16 cellular contexts compared by ENCODE assay signal in the genomic region with DNA sequence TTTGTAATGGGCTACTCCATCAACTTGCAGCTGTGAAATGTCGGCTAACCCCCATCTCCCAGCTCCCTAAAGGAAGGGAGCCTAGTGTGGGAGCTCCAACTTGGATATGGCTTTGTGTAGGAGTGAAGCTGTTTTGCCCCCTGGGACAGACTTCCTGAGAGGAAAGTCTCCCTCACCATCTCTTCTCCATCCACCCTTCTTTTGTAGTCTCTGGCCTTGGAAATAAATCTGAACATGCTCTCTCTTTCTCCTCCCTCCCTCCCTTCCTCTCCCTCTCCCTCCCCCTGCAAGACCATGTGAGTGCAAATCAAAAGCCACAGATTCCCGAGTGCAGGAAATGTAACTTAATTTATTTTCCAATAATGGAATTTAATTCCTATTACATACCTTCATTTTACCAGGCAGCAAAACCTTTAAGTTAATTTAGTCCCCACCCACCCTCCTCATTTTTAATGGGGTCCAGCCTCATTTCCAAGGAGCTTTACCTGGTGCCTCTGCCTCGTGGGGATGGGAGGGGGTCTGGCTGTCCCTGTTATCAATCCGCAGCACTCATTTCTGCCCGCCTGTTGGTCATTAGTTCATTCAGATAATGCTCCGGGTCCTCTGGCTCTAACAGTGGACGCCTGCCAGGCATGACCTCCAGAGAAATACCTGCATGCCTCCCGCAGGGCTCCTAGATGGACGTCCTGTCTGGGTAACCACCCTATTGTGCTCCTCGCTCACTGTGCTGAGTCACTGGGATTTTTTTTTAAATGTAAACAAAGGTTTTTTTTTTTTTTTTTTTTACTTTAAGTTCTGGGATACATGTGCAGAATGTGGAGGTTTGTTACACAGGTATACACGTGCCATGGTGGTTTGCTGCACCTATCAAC.
A peak's percentile ranks its signal among the peaks of the same experiment; 100 is the strongest.
DNase-seq lines count a peak whose midpoint lies in the region; ATAC-seq and TF ChIP-seq lines count a peak whose summit lies in the region.
"Had no signal": no experiment of that assay in that cellular context is flagged by ENCODE, and none has a peak within 500 bp of the region (broad histone marks: within the 10 kb centered on the region; RNA-seq: fewer than 3 reads in every experiment).

No MANE protein-coding gene starts in this region.

- H3K27me3 ChIP-seq in IMR-90 (ENCODE audit: control insufficient read depth, insufficient read depth, low read length) = no peaks in the 10 kb centered on the region
- H3K27me3 ChIP-seq: ascending aorta, BLaER1 had no signal

- ATAC-seq in IMR-90 (ENCODE audit: low read depth) = no peak
- ATAC-seq in GM21447 (IDR thresholded peaks at IDR 0.05; ENCODE audit: unreplicated experiment) = no peak
- no peak for ATAC-seq in GM21786 (IDR thresholded peaks at IDR 0.05; ENCODE audit: unreplicated experiment)
- ATAC-seq: activated CD4-positive, CD25-positive, alpha-beta regulatory T cell treated with anti-CD3 and anti-CD28 coated beads, Interleukin-2, amount 50 U/mL, for 24 hours; activated T-cell treated with anti-CD3 and anti-CD28 coated beads, Interleukin-2, amount 50 U/mL, for 72 hours had no signal

- intact Hi-C loops in IMR-90 (cut with micrococcal nuclease) (loop anchor here (5.0 kb wide), 2 partner anchors 68 to 158 kb away; partner anchors contain the start of gene BASP1), CD14-positive monocyte (cut with micrococcal nuclease) (no loop called here)

- peaks cover 23% of the 10 kb centered on the region for H3K4me1 ChIP-seq in IMR-90 (ENCODE audit: control insufficient read depth, insufficient read depth, low read length)
- H3K4me1 ChIP-seq: ascending aorta, BLaER1 had no signal

- H2BK5ac ChIP-seq in IMR-90 (ENCODE audit: low read depth, low read length, poor library complexity, severe bottlenecking) = peak overlapping the region; percentile 24

- H3K4me3 Mint-ChIP-seq in CD14-positive monocyte = no peak overlapping the region
- no peak overlapping the region for H3K4me3 Mint-ChIP-seq in endothelial cell (ENCODE audit: unreplicated experiment)
- H3K4me3 Mint-ChIP-seq: activated T-cell treated with anti-CD3 and anti-CD28 coated beads, Interleukin-2, amount 50 U/mL, for 72 hours had no signal

- H3K14ac ChIP-seq in IMR-90 (replicated peaks; ENCODE audit: low read depth, low read length) = peak overlapping the region; percentile 64

- H4K20me1 ChIP-seq in IMR-90 (ENCODE audit: insufficient read depth, low read length) = no peaks in the 10 kb centered on the region
- H4K20me1 ChIP-seq: BLaER1 had no signal

- peak overlapping the region; percentile 34; the same call in 1 of the 3 replicates for H2BK15ac ChIP-seq in IMR-90 (ENCODE audit: low read depth, low read length)

- 17% methylated on average over 2 of the region's 11 CpGs; no CpG with 5 or more reads in 1 of the 2 experiments for WGBS in IMR-90 (ENCODE audit: extremely low coverage in 2 of 2, insufficient read length in 1 of 2), 2 experiments

- H2AK5ac ChIP-seq in IMR-90 (ENCODE audit: low read depth, low read length) = peak overlapping the region; percentile 13

- H3K27ac Mint-ChIP-seq in CD14-positive monocyte (no peak overlapping the region), endothelial cell (ENCODE audit: unreplicated experiment) (no peak overlapping the region)
- H3K27ac Mint-ChIP-seq: activated T-cell treated with anti-CD3 and anti-CD28 coated beads, Interleukin-2, amount 50 U/mL, for 72 hours had no signal

- peak overlapping the region; percentile 47 for H2AK9ac ChIP-seq in IMR-90 (replicated peaks; ENCODE audit: low read depth, low read length, poor library complexity)

- peaks cover 13% of the 10 kb centered on the region for H3K4me1 Mint-ChIP-seq in CD14-positive monocyte
- peaks cover 2% of the 10 kb centered on the region for H3K4me1 Mint-ChIP-seq in endothelial cell (ENCODE audit: unreplicated experiment)

- H3K79me1 ChIP-seq in IMR-90 (ENCODE audit: low read depth in 1 of 2, low read length in 2 of 2) = 0 out of 4 replicates have a peak, but pooled peaks cover 0 to 2% of the 10 kb centered on the region in 2 experiments

- no peak for TF ChIP-seq RAD21 in IMR-90 (IDR thresholded peaks at IDR 0.05; ENCODE audit: low read length)

- TF ChIP-seq CTCF in IMR-90 (conservative IDR thresholded peaks at IDR 0.05; ENCODE audit: low read depth, low read length) (no peak), CD14-positive monocyte (IDR thresholded peaks at IDR 0.05) (no peak), endothelial cell (IDR thresholded peaks at IDR 0.05; ENCODE audit: unreplicated experiment) (no peak)

- H3K56ac ChIP-seq in IMR-90 (ENCODE audit: extremely low read depth, insufficient read depth, low read length) = no peak overlapping the region

- peak overlapping the region; percentile 72 for H2AFZ ChIP-seq in IMR-90 (replicated peaks; ENCODE audit: low read length, poor library complexity)

- in situ Hi-C loops in Caki2 (cut with HindIII; ENCODE audit: low pct_unique_long_range_greater_than_20kb, low sequenced_read_pairs) = no loop called here
- in situ Hi-C loops in IMR-90 (cut with MboI; ENCODE audit: low sequenced_read_pairs) = no loop called here

- H4K5ac ChIP-seq in IMR-90 (ENCODE audit: low read depth, low read length) = peak overlapping the region; percentile 87

- peak overlapping the region; percentile 69 for H4K91ac ChIP-seq in IMR-90 (ENCODE audit: insufficient read depth, low read depth, low read length)

- H3K18ac ChIP-seq in IMR-90 (ENCODE audit: low read depth, low read length) = peak overlapping the region; percentile 9

- peak overlapping the region; percentile 84 for H2BK120ac ChIP-seq in IMR-90 (ENCODE audit: low read depth, low read length)

- H3K36me3 ChIP-seq in IMR-90 (ENCODE audit: control insufficient read depth, insufficient read depth, low read length) = no peaks in the 10 kb centered on the region
- H3K36me3 ChIP-seq: ascending aorta, BLaER1 had no signal

- H3K27me3 Mint-ChIP-seq in CD14-positive monocyte (ENCODE audit: low read depth in 3 of 3) (no peaks in the 10 kb centered on the region), endothelial cell (ENCODE audit: unreplicated experiment) (no peaks in the 10 kb centered on the region)

- H3K27ac ChIP-seq in IMR-90 (ENCODE audit: insufficient read depth, low read length) = no peak overlapping the region
- H3K27ac ChIP-seq: ascending aorta, BLaER1 had no signal

- peak overlapping the region; percentile 6; the same call in 1 of the 2 replicates for H3K9ac ChIP-seq in IMR-90 (ENCODE audit: low read depth, low read length)
- H3K9ac ChIP-seq: BLaER1 had no signal

- CTCF ChIA-PET in IMR-90 (lab: Yijun Ruan, JAX) = no interaction called here

- BruUV-seq in IMR-90 (replicated peaks; lab: Mats Ljungman, UMichigan) = no TSS peak

- H3K36me3 Mint-ChIP-seq in CD14-positive monocyte (no peaks in the 10 kb centered on the region), endothelial cell (ENCODE audit: low read depth, unreplicated experiment) (no peaks in the 10 kb centered on the region)

- H3K9me3 ChIP-seq in IMR-90 (ENCODE audit: control insufficient read depth, insufficient read depth, low read length) (no peaks in the 10 kb centered on the region), iPS-18c (ENCODE audit: control insufficient read depth, insufficient read depth, low read length) (no peaks in the 10 kb centered on the region)
- H3K9me3 ChIP-seq: ascending aorta, BLaER1 had no signal

- dilution Hi-C loops in IMR-90 (cut with HindIII; ENCODE audit: low sequenced_read_pairs, unreplicated experiment) = no loop called here

- H3K4me3 ChIP-seq in IMR-90 (ENCODE audit: insufficient read depth, low read depth, low read length) (no peak overlapping the region), iPS-18c (ENCODE audit: insufficient read depth, low read depth, low read length) (0 out of 2 replicates have a peak overlapping the region, but pooled peaks have one; percentile 28)
- H3K4me3 ChIP-seq: ascending aorta, BLaER1 had no signal

- peak; percentile 55 for DNase-seq in Caki2 (ENCODE audit: low read depth)
- peak; percentile 56 for DNase-seq in IMR-90
- DNase-seq in astrocyte of the hippocampus (ENCODE audit: low read depth, low spot score) = peak; percentile 75
- DNase-seq in CD14-positive monocyte (ENCODE audit: low spot score) = no peak
- no peak for DNase-seq in endothelial cell (ENCODE audit: low spot score)
- DNase-seq: activated T-cell treated with anti-CD3 and anti-CD28 coated beads, Interleukin-2, amount 50 U/mL, for 72 hours; NCI-H1092 treated with DMSO at 0.1 percent for 48 hours; retina; stimulated activated CD4-positive, alpha-beta T cell treated with anti-CD3 and anti-CD28 coated beads, Interleukin-4, amount 100 ng/mL, for 1 hour; stimulated activated naive CD4-positive, alpha-beta T cell had no signal

- peak overlapping the region; percentile 52 for H3K4me2 ChIP-seq in IMR-90 (ENCODE audit: low read depth, low read length)
- H3K4me2 ChIP-seq: BLaER1 had no signal

- H3K9me1 ChIP-seq in IMR-90 (ENCODE audit: insufficient read depth, low read length) = peaks cover 6% of the 10 kb centered on the region; the same call in 1 of the 2 replicates

- H4K8ac ChIP-seq in IMR-90 (ENCODE audit: low read depth in 2 of 2, low read length in 2 of 2) = peak overlapping the region in 1 of 2 experiments; percentile 60; a peak in 1 of 4 replicates

- POLR2A ChIA-PET in IMR-90 (lab: Charles Lee; ENCODE audit: unreplicated experiment) = no interaction called here

- H2BK20ac ChIP-seq in IMR-90 (ENCODE audit: low read depth, low read length) = peak overlapping the region; percentile 81

- peaks cover 0 to 4% (median 0%) of the 10 kb centered on the region in 7 donors for H3K9me3 Mint-ChIP-seq in CD14-positive monocyte
- no peaks in the 10 kb centered on the region for H3K9me3 Mint-ChIP-seq in endothelial cell (ENCODE audit: unreplicated experiment)

- peak overlapping the region; percentile 82 for H3K4ac ChIP-seq in IMR-90 (ENCODE audit: low read depth, low read length)

- no peak for TF ChIP-seq POLR2A in IMR-90 (IDR thresholded peaks at IDR 0.05; ENCODE audit: low read depth, low read length)

- peak overlapping the region; percentile 85 for H3K23ac ChIP-seq in IMR-90 (ENCODE audit: low read depth, low read length)

TF ChIP-seq in IMR-90, 13 proteins besides CTCF, POLR2A, EP300 and RAD21:
- no peak for TF ChIP-seq RFX5 (IDR thresholded peaks at IDR 0.05; ENCODE audit: low read depth, low read length)
- no peak for TF ChIP-seq CEBPB (IDR thresholded peaks at IDR 0.05; ENCODE audit: low read depth, low read length)
- no peak for TF ChIP-seq MXI1 (IDR thresholded peaks at IDR 0.05; ENCODE audit: borderline replicate concordance, low read depth, low read length)
- peak; percentile 43; the same call in 1 of the 2 replicates for TF ChIP-seq NFE2L2 (IDR thresholded peaks at IDR 0.05; ENCODE audit: low read depth, low read length)
- 0 out of 2 replicates have a peak, but pooled peaks have one; percentile 6 for TF ChIP-seq FOS (IDR thresholded peaks at IDR 0.05; ENCODE audit: low read depth, low read length)

Comparison
In these comparisons a context has a peak if more than half of its experiments do, and no peak if none do; other contexts are left out.
1. DNase-seq: peak in Caki2 (single experiment), IMR-90 (single experiment) and astrocyte of the hippocampus (single experiment); none in CD14-positive monocyte (single experiment) and endothelial cell (single experiment).